18 cellular contexts compared by ENCODE assay signal in genomic region chr1:59007429-59007819, GRCh38.
A peak's percentile ranks its signal among the peaks of the same experiment; 100 is the strongest.
DNase-seq lines count a peak whose midpoint lies in the region; ATAC-seq and TF ChIP-seq lines count a peak whose summit lies in the region.
"Had no signal": no experiment of that assay in that cellular context is flagged by ENCODE, and none has a peak within 500 bp of the region (broad histone marks: within the 10 kb centered on the region; RNA-seq: fewer than 3 reads in every experiment).

No MANE protein-coding gene starts in this region.

- no peaks in the 10 kb centered on the region for H3K36me3 ChIP-seq in spleen
- H3K36me3 ChIP-seq: adrenal gland had no signal

- no peaks in the 10 kb centered on the region for H3K36me3 Mint-ChIP-seq in activated T-helper 2 cell treated with anti-CD3 and anti-CD28 coated beads, Interferon-gamma antibody, Interleukin-2, Interleukin-4, amounts not matched to agents 10 μg/mL and 5 μg/mL and 100 μg/mL, durations not matched to agents 14 hours and 24 hours and 36 hours (ENCODE audit: low read depth)
- no peaks in the 10 kb centered on the region for H3K36me3 Mint-ChIP-seq in type B pancreatic cell

- intact Hi-C loops in activated T-helper 2 cell treated with anti-CD3 and anti-CD28 coated beads, Interferon-gamma antibody, Interleukin-2, Interleukin-4, amounts not matched to agents 10 μg/mL and 5 μg/mL and 100 μg/mL, durations not matched to agents 14 hours and 24 hours and 36 hours (cut with micrococcal nuclease), result loop anchor here (5.0 kb wide), 5 partner anchors 80 to 425 kb away; partner anchors contain the start of gene JUN
- intact Hi-C loops in spleen (cut with DNase I; ENCODE audit: low total_unique reads), result no loop called here

- peak overlapping the region in 5 of 8 donors; percentile 22 to 38 (median 34) for H3K27ac ChIP-seq in spleen
- H3K27ac ChIP-seq: PC-9 had no signal

- H3K4me3 ChIP-seq in spleen, result no peak overlapping the region
- H3K4me3 ChIP-seq: adrenal gland, mucosa of descending colon, PC-9 had no signal

- 78 to 90% (median 87%) methylated on average over 3 of the region's 3 CpGs for WGBS in spleen, 5 donors

- H3K27me3 Mint-ChIP-seq in activated T-helper 2 cell treated with anti-CD3 and anti-CD28 coated beads, Interferon-gamma antibody, Interleukin-2, Interleukin-4, amounts not matched to agents 10 μg/mL and 5 μg/mL and 100 μg/mL, durations not matched to agents 14 hours and 24 hours and 36 hours (ENCODE audit: low read depth), result no peaks in the 10 kb centered on the region
- no peaks in the 10 kb centered on the region for H3K27me3 Mint-ChIP-seq in type B pancreatic cell
- H3K27me3 Mint-ChIP-seq: CD4-positive, alpha-beta T cell had no signal

- no peaks in the 10 kb centered on the region for H3K27me3 ChIP-seq in spleen (replicated peaks in 1 of 7)
- H3K27me3 ChIP-seq: adrenal gland had no signal

- ATAC-seq in GM19035 (IDR thresholded peaks at IDR 0.05; ENCODE audit: unreplicated experiment) (peak; percentile 2), HG02623 (IDR thresholded peaks at IDR 0.05; ENCODE audit: unreplicated experiment) (peak; percentile 8), omental fat pad (ENCODE audit: low FRiP score) (no peak)
- ATAC-seq: mucosa of descending colon had no signal

- H3K4me1 ChIP-seq in spleen, result peaks cover 7 to 52% (median 37%) of the 10 kb centered on the region in 6 donors

- H3K9me3 ChIP-seq in spleen, result no peaks in the 10 kb centered on the region
- H3K9me3 ChIP-seq: adrenal gland, mucosa of descending colon had no signal

- H3K9me3 Mint-ChIP-seq in activated T-helper 2 cell treated with anti-CD3 and anti-CD28 coated beads, Interferon-gamma antibody, Interleukin-2, Interleukin-4, amounts not matched to agents 10 μg/mL and 5 μg/mL and 100 μg/mL, durations not matched to agents 14 hours and 24 hours and 36 hours, result no peaks in the 10 kb centered on the region
- no peaks in the 10 kb centered on the region for H3K9me3 Mint-ChIP-seq in type B pancreatic cell
- H3K9me3 Mint-ChIP-seq: CD4-positive, alpha-beta T cell had no signal

- no peak overlapping the region for H3K4me3 Mint-ChIP-seq in activated T-helper 2 cell treated with anti-CD3 and anti-CD28 coated beads, Interferon-gamma antibody, Interleukin-2, Interleukin-4, amounts not matched to agents 10 μg/mL and 5 μg/mL and 100 μg/mL, durations not matched to agents 14 hours and 24 hours and 36 hours (ENCODE audit: low read depth)
- no peak overlapping the region for H3K4me3 Mint-ChIP-seq in type B pancreatic cell
- H3K4me3 Mint-ChIP-seq: CD4-positive, alpha-beta T cell had no signal

- H3K4me1 Mint-ChIP-seq in activated T-helper 2 cell treated with anti-CD3 and anti-CD28 coated beads, Interferon-gamma antibody, Interleukin-2, Interleukin-4, amounts not matched to agents 10 μg/mL and 5 μg/mL and 100 μg/mL, durations not matched to agents 14 hours and 24 hours and 36 hours (ENCODE audit: low read depth), result peaks cover 51% of the 10 kb centered on the region
- H3K4me1 Mint-ChIP-seq in type B pancreatic cell (ENCODE audit: unreplicated experiment), result peaks cover 20% of the 10 kb centered on the region

- TF ChIP-seq CTCF in spleen (IDR thresholded peaks at IDR 0.05 in 8 of 11, conservative IDR thresholded peaks at IDR 0.05 in 3 of 11), result no peak
- no peak for TF ChIP-seq CTCF in type B pancreatic cell (conservative IDR thresholded peaks at IDR 0.05)
- TF ChIP-seq CTCF in omental fat pad (IDR thresholded peaks at IDR 0.05), result no peak

- TF ChIP-seq POLR2A in spleen (IDR thresholded peaks at IDR 0.05), result no peak

- peak overlapping the region; percentile 9 for H3K27ac Mint-ChIP-seq in activated T-helper 2 cell treated with anti-CD3 and anti-CD28 coated beads, Interferon-gamma antibody, Interleukin-2, Interleukin-4, amounts not matched to agents 10 μg/mL and 5 μg/mL and 100 μg/mL, durations not matched to agents 14 hours and 24 hours and 36 hours
- no peak overlapping the region for H3K27ac Mint-ChIP-seq in type B pancreatic cell
- H3K27ac Mint-ChIP-seq: CD4-positive, alpha-beta T cell; progenitor cell of endocrine pancreas had no signal

- DNase-seq in activated T-helper 2 cell treated with anti-CD3 and anti-CD28 coated beads, Interferon-gamma antibody, Interleukin-2, Interleukin-4, amounts not matched to agents 10 μg/mL and 5 μg/mL and 100 μg/mL, durations not matched to agents 14 hours and 24 hours and 36 hours (ENCODE audit: low spot score), result no peak
- DNase-seq in spleen, result no peak
- DNase-seq in activated CD4-positive, alpha-beta T cell treated with anti-CD3 and anti-CD28 coated beads, Interleukin-2, amount 50 U/mL, for 48 hours, result no peak
- DNase-seq in type B pancreatic cell (ENCODE audit: extremely low spot score, unreplicated experiment), result no peak
- DNase-seq in omental fat pad (ENCODE audit: low spot score), result no peak
- DNase-seq: activated T-cell treated with anti-CD3 and anti-CD28 coated beads for 4 hours; CD4-positive, alpha-beta T cell; cerebellar nuclear complex; kidney; mucosa of descending colon; NCI-H187; NCI-H510A treated with DMSO at 0.1 percent for 48 hours; PC-9; SW 1271 had no signal
